ENCODE assay signal across 9 cellular contexts in genomic region chr7:107995184-107996071, GRCh38. TPM values are rescaled to one million over a fixed set of nuclear protein-coding genes. Genes with fewer than 3 reads are reported as not detected.
DNase-seq lines count a peak whose midpoint lies in the region; ATAC-seq and TF ChIP-seq lines count a peak whose summit lies in the region.
"Had no signal": no experiment of that assay in that cellular context is flagged by ENCODE, and none has a peak within 500 bp of the region (broad histone marks: within the 10 kb centered on the region; RNA-seq: fewer than 3 reads in every experiment).

No MANE protein-coding gene starts in this region.

- WGBS in hepatocyte (ENCODE audit: low lambda C conversion rate, missing lambda C conversion rate): 15% methylated on average over 6 of the region's 6 CpGs
- 31 to 38% (median 34%) methylated on average over 6 of the region's 6 CpGs for WGBS in stomach, 5 donors

- H3K4me1 ChIP-seq in HUES48 (ENCODE audit: control insufficient read depth, insufficient read depth, low read length) (peaks cover 18% of the 10 kb centered on the region), hepatocyte (ENCODE audit: insufficient read depth) (peaks cover 69% of the 10 kb centered on the region), stomach (peaks cover 8 to 63% (median 45%) of the 10 kb centered on the region in 4 donors)

- DNase-seq in WTC11 (ENCODE audit: low spot score): peak; percentile 61
- DNase-seq in hepatocyte (ENCODE audit: low spot score): peak; percentile 56
- no peak for DNase-seq in stomach
- DNase-seq in stimulated activated naive B cell treated with anti-CD40 and anti-IgM and Interleukin-4, amounts not matched to agents 10 μg/mL and 1 μg/mL and 100 μg/mL, for 72 hours: no peak
- no peak for DNase-seq in COLO668 (lab: John Stamatoyannopoulos, UW; ENCODE audit: unreplicated experiment)

- H3K4me1 Mint-ChIP-seq in WTC11: peaks cover 32% of the 10 kb centered on the region
- H3K4me1 Mint-ChIP-seq in stimulated activated naive B cell treated with anti-CD40 and anti-IgM and Interleukin-4, amounts not matched to agents 10 μg/mL and 1 μg/mL and 100 μg/mL, for 72 hours: no peaks in the 10 kb centered on the region

- H3K4me2 ChIP-seq in hepatocyte: peak overlapping the region; percentile 64

- no peak for TF ChIP-seq EP300 in stomach (IDR thresholded peaks at IDR 0.05)

- H3K36me3 Mint-ChIP-seq in WTC11: peaks cover 41% of the 10 kb centered on the region
- no peaks in the 10 kb centered on the region for H3K36me3 Mint-ChIP-seq in stimulated activated naive B cell treated with anti-CD40 and anti-IgM and Interleukin-4, amounts not matched to agents 10 μg/mL and 1 μg/mL and 100 μg/mL, for 72 hours

- H3K27ac Mint-ChIP-seq in WTC11: peak overlapping the region; percentile 55
- H3K27ac Mint-ChIP-seq in stimulated activated naive B cell treated with anti-CD40 and anti-IgM and Interleukin-4, amounts not matched to agents 10 μg/mL and 1 μg/mL and 100 μg/mL, for 72 hours: no peak overlapping the region

- no peak for TF ChIP-seq POLR2A in stomach (IDR thresholded peaks at IDR 0.05)

- peaks cover 50% of the 10 kb centered on the region for H3K79me2 ChIP-seq in hepatocyte

- H3K9me3 Mint-ChIP-seq in WTC11: no peaks in the 10 kb centered on the region
- H3K9me3 Mint-ChIP-seq in stimulated activated naive B cell treated with anti-CD40 and anti-IgM and Interleukin-4, amounts not matched to agents 10 μg/mL and 1 μg/mL and 100 μg/mL, for 72 hours: no peaks in the 10 kb centered on the region

- no peaks in the 10 kb centered on the region for H4K20me1 ChIP-seq in hepatocyte (ENCODE audit: insufficient read depth, poor library complexity, severe bottlenecking)

- H2AFZ ChIP-seq in hepatocyte: no peak overlapping the region

- CTCF ChIA-PET in WTC11 (lab: Charles Lee): interaction anchor here (1.0 to 1.5 kb wide), 4 partner anchors 21 to 151 kb away, joined by 3 to 7 read pairs (median 3); no protein-coding TSS in a partner anchor

- intact Hi-C loops in stomach (cut with DNase I; ENCODE audit: low total_unique reads): no loop called here

- ATAC-seq in WTC11 (peak; percentile 86), HG03354 (IDR thresholded peaks at IDR 0.05; ENCODE audit: poor library complexity, severe bottlenecking, unreplicated experiment) (no peak), GM21529 (IDR thresholded peaks at IDR 0.05; ENCODE audit: unreplicated experiment) (no peak)
- ATAC-seq in stimulated activated naive B cell treated with anti-CD40 and anti-IgM and Interleukin-4, amounts not matched to agents 10 μg/mL and 1 μg/mL and 100 μg/mL, for 72 hours (replicated peaks): no peak

- no peaks in the 10 kb centered on the region for H3K9me3 ChIP-seq in HUES48 (ENCODE audit: control insufficient read depth, insufficient read depth, low read length)
- no peaks in the 10 kb centered on the region for H3K9me3 ChIP-seq in hepatocyte (ENCODE audit: low read depth)
- no peaks in the 10 kb centered on the region for H3K9me3 ChIP-seq in stomach

- peak overlapping the region; percentile 75 for H3K27ac ChIP-seq in HUES48 (ENCODE audit: low read depth, low read length)
- H3K27ac ChIP-seq in hepatocyte: peak overlapping the region; percentile 95
- peak overlapping the region; percentile 18 to 89 (median 65) for H3K27ac ChIP-seq in stomach

- H3K36me3 ChIP-seq in HUES48 (ENCODE audit: control insufficient read depth, insufficient read depth, low read length): peaks cover 59% of the 10 kb centered on the region
- H3K36me3 ChIP-seq in hepatocyte (replicated peaks; ENCODE audit: insufficient read depth, low read depth): no peaks in the 10 kb centered on the region
- H3K36me3 ChIP-seq in stomach: peaks cover 7 to 41% (median 26%) of the 10 kb centered on the region in 4 donors

- H3K27me3 Mint-ChIP-seq in WTC11 (ENCODE audit: low read depth): no peaks in the 10 kb centered on the region
- peaks cover 15 to 52% of the 10 kb centered on the region in 2 donors for H3K27me3 Mint-ChIP-seq in stimulated activated naive B cell treated with anti-CD40 and anti-IgM and Interleukin-4, amounts not matched to agents 10 μg/mL and 1 μg/mL and 100 μg/mL, for 72 hours

- no peak overlapping the region for H3K9ac ChIP-seq in HUES48 (ENCODE audit: low read depth, low read length)

- H3K4me3 Mint-ChIP-seq in WTC11: no peak overlapping the region; the same call in 1 of the 2 replicates
- H3K4me3 Mint-ChIP-seq in stimulated activated naive B cell treated with anti-CD40 and anti-IgM and Interleukin-4, amounts not matched to agents 10 μg/mL and 1 μg/mL and 100 μg/mL, for 72 hours: no peak overlapping the region

- POLR2A ChIA-PET in WTC11 (lab: Charles Lee): no interaction called here

- TF ChIP-seq CTCF in WTC11 (IDR thresholded peaks at IDR 0.05): no peak
- no peak for TF ChIP-seq CTCF in hepatocyte (IDR thresholded peaks at IDR 0.05; ENCODE audit: poor library complexity)
- no peak for TF ChIP-seq CTCF in stomach (IDR thresholded peaks at IDR 0.05)

- no peaks in the 10 kb centered on the region for H3K9me2 ChIP-seq in hepatocyte (replicated peaks; ENCODE audit: insufficient read depth)

- no peak overlapping the region for H3K4me3 ChIP-seq in HUES48 (ENCODE audit: low read depth, low read length)
- no peak overlapping the region for H3K4me3 ChIP-seq in hepatocyte
- no peak overlapping the region for H3K4me3 ChIP-seq in stomach

- H3K27me3 ChIP-seq in HUES48 (ENCODE audit: control insufficient read depth, insufficient read depth, low read length): no peaks in the 10 kb centered on the region
- H3K27me3 ChIP-seq in hepatocyte: no peaks in the 10 kb centered on the region
- H3K27me3 ChIP-seq in stomach: no peaks in the 10 kb centered on the region

TF ChIP-seq in WTC11, 78 proteins besides CTCF, POLR2A, EP300 and RAD21:
- TF ChIP-seq ZBTB21 (CRISPR knock-in tag; IDR thresholded peaks at IDR 0.05; ENCODE audit: borderline replicate concordance) (no peak), ZNF416 (CRISPR knock-in tag; IDR thresholded peaks at IDR 0.05) (no peak), ZNF281 (CRISPR knock-in tag; IDR thresholded peaks at IDR 0.05) (no peak), EMX1 (CRISPR knock-in tag; IDR thresholded peaks at IDR 0.05) (no peak), ESRRA (CRISPR knock-in tag; IDR thresholded peaks at IDR 0.05; ENCODE audit: borderline replicate concordance) (no peak), ZNF512 (CRISPR knock-in tag; IDR thresholded peaks at IDR 0.05; ENCODE audit: borderline replicate concordance) (no peak)
- TF ChIP-seq, protein P1, sequence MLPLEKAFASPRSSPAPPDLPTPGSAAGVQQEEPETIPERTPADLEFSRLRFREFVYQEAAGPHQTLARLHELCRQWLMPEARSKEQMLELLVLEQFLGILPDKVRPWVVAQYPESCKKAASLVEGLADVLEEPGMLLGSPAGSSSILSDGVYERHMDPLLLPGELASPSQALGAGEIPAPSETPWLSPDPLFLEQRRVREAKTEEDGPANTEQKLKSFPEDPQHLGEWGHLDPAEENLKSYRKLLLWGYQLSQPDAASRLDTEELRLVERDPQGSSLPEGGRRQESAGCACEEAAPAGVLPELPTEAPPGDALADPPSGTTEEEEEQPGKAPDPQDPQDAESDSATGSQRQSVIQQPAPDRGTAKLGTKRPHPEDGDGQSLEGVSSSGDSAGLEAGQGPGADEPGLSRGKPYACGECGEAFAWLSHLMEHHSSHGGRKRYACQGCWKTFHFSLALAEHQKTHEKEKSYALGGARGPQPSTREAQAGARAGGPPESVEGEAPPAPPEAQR (CRISPR knock-in tag; IDR thresholded peaks at IDR 0.05): no peak
- TF ChIP-seq, protein P2, sequence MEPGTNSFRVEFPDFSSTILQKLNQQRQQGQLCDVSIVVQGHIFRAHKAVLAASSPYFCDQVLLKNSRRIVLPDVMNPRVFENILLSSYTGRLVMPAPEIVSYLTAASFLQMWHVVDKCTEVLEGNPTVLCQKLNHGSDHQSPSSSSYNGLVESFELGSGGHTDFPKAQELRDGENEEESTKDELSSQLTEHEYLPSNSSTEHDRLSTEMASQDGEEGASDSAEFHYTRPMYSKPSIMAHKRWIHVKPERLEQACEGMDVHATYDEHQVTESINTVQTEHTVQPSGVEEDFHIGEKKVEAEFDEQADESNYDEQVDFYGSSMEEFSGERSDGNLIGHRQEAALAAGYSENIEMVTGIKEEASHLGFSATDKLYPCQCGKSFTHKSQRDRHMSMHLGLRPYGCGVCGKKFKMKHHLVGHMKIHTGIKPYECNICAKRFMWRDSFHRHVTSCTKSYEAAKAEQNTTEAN (CRISPR knock-in tag; IDR thresholded peaks at IDR 0.05): no peak

RNA-seq across cellular contexts. Expression of gene LAMB1, which starts 7.5 kb away (rescaled TPM):
- 77.8 to 101 TPM (median 78.4 TPM) in 3 replicates for total RNA-seq in WTC11 (2021)
- total RNA-seq in hepatocyte: 323 and 355 TPM in 2 replicates
- 284 and 329 TPM in 2 replicates for polyA plus RNA-seq in hepatocyte
- 100 to 1,000 TPM in 4 of 5 donors, 10 to 100 TPM in 1; 85.7 to 399 (median 165) TPM for total RNA-seq in stomach
- 10 to 100 TPM; 50.0 to 76.5 (median 68.7) TPM for polyA plus RNA-seq in stomach
- total RNA-seq: T-helper 2 cell treated with Interferon-gamma antibody and Interleukin-4, amounts not matched to agents 100 ng/mL and 5 ng/mL, for 36 hours had no signal

Comparison
In these comparisons a context has a peak if more than half of its experiments do, and no peak if none do; other contexts are left out.
1. DNase-seq: peak in WTC11 (single experiment) and hepatocyte (single experiment); none in stomach (single experiment), stimulated activated naive B cell treated with anti-CD40 and anti-IgM and Interleukin-4, amounts not matched to agents 10 μg/mL and 1 μg/mL and 100 μg/mL, for 72 hours (single experiment) and COLO668 (single experiment).
2. Peak in every context shown above with its lines, with median percentiles within 50 percentile points of each other: H3K27ac ChIP-seq.